Comparison of ENCODE assay signal across 13 cellular contexts in genomic region chr9:84146893-84147705, GRCh38.
DNase-seq lines count a peak whose midpoint lies in the region; ATAC-seq and TF ChIP-seq lines count a peak whose summit lies in the region.
"Had no signal": no experiment of that assay in that cellular context is flagged by ENCODE, and none has a peak within 500 bp of the region (broad histone marks: within the 10 kb centered on the region; RNA-seq: fewer than 3 reads in every experiment).

No MANE protein-coding gene starts in this region.

- H3K36me3 ChIP-seq in adipocyte (ENCODE audit: control insufficient read depth, insufficient read depth, low read length, severe bottlenecking) = no peaks in the 10 kb centered on the region
- H3K36me3 ChIP-seq in thoracic aorta = no peaks in the 10 kb centered on the region
- H3K36me3 ChIP-seq: ovary had no signal

- DNase-seq in NCI-H2081 (lab: John Stamatoyannopoulos, UW) = peak; percentile 28 to 48
- no peak for DNase-seq in NCI-H2081 treated with DMSO at 0.1 percent for 48 hours (lab: John Stamatoyannopoulos, UW)
- DNase-seq in adipocyte (ENCODE audit: low read depth) = peak; percentile 40
- DNase-seq in thoracic aorta (ENCODE audit: low spot score) = no peak
- no peak for DNase-seq in middle frontal gyrus (ENCODE audit: extremely low spot score, low spot score)
- DNase-seq: activated T-cell treated with anti-CD3 and anti-CD28 coated beads, Interleukin-2, amount 50 U/mL, for 48 hours; NCI-H226; ovary; SIG-M5 had no signal

- H3K27ac ChIP-seq in layer of hippocampus (ENCODE audit: low read depth, low read length) = peak overlapping the region; percentile 14
- peak overlapping the region; percentile 32 to 49 for H3K27ac ChIP-seq in thoracic aorta

- no peak for TF ChIP-seq CTCF in thoracic aorta (IDR thresholded peaks at IDR 0.05)

- H3K9me3 ChIP-seq in adipocyte (ENCODE audit: control insufficient read depth, low read length) (no peaks in the 10 kb centered on the region), thoracic aorta (no peaks in the 10 kb centered on the region)
- H3K9me3 ChIP-seq: ovary had no signal

- H3K4me1 ChIP-seq in adipocyte (ENCODE audit: control insufficient read depth, insufficient read depth, low read length) (peaks cover 16% of the 10 kb centered on the region), thoracic aorta (ENCODE audit: control insufficient read depth in 1 of 2, low read depth in 2 of 2) (peaks cover 15 to 16% of the 10 kb centered on the region in 2 donors)

- peaks cover 12% of the 10 kb centered on the region for H3K27me3 ChIP-seq in adipocyte (replicated peaks; ENCODE audit: control insufficient read depth, insufficient read depth, low read length)
- peaks cover 4% of the 10 kb centered on the region for H3K27me3 ChIP-seq in layer of hippocampus (ENCODE audit: control insufficient read depth, insufficient read depth, low read length)
- no peaks in the 10 kb centered on the region for H3K27me3 ChIP-seq in thoracic aorta (replicated peaks; ENCODE audit: insufficient read depth)
- H3K27me3 ChIP-seq: ovary had no signal

- no peak overlapping the region for H3K4me3 ChIP-seq in adipocyte (ENCODE audit: low read length)
- no peak overlapping the region for H3K4me3 ChIP-seq in thoracic aorta
- H3K4me3 ChIP-seq: ovary had no signal

- H3K9ac ChIP-seq in adipocyte (ENCODE audit: low read length) = peak overlapping the region; percentile 10

- peak; percentile 62 for ATAC-seq in thoracic aorta (ENCODE audit: insufficient number of reproducible peaks, low FRiP score, low read depth)
- ATAC-seq in HG03159 (IDR thresholded peaks at IDR 0.05; ENCODE audit: unreplicated experiment) = no peak
- no peak for ATAC-seq in GM18517 (IDR thresholded peaks at IDR 0.05; ENCODE audit: unreplicated experiment)
- ATAC-seq: esophagus mucosa had no signal

Comparison
In these comparisons a context has a peak if more than half of its experiments do, and no peak if none do; other contexts are left out.
1. DNase-seq: peak in NCI-H2081 (2 of 2) and adipocyte (single experiment); none in NCI-H2081 treated with DMSO at 0.1 percent for 48 hours (single experiment), thoracic aorta (single experiment) and middle frontal gyrus (single experiment).